ENCODE assay signal across 8 cellular contexts in genomic region chr2:74497777-74498499, GRCh38. TPM values are rescaled to one million over a fixed set of nuclear protein-coding genes. Genes with fewer than 3 reads are reported as not detected.
DNase-seq lines count a peak whose midpoint lies in the region; ATAC-seq and TF ChIP-seq lines count a peak whose summit lies in the region.

No MANE protein-coding gene starts in this region.

- H3K4me1 ChIP-seq in mesodermal cell (ENCODE audit: control insufficient read depth, insufficient read depth, low read length, poor library complexity, severe bottlenecking) (peaks cover 17% of the 10 kb centered on the region), urinary bladder (ENCODE audit: insufficient read depth) (no peaks in the 10 kb centered on the region), OCI-LY7 (ENCODE audit: insufficient read depth, low read length, poor library complexity, severe bottlenecking) (peaks cover 9% of the 10 kb centered on the region)

- H3K36me3 Mint-ChIP-seq in CD14-positive monocyte (peaks cover 45 to 52% of the 10 kb centered on the region in 2 donors), chondrocyte (ENCODE audit: low read depth) (peaks cover 13% of the 10 kb centered on the region)

- H3K4me1 Mint-ChIP-seq in CD14-positive monocyte (peaks cover 38% of the 10 kb centered on the region), chondrocyte (ENCODE audit: low read depth) (peaks cover 34% of the 10 kb centered on the region)

- peak overlapping the region; percentile 39 for H3K4me3 ChIP-seq in mesodermal cell (ENCODE audit: extremely low read depth, insufficient read depth, low read length, poor library complexity, severe bottlenecking)
- H3K4me3 ChIP-seq in urinary bladder (ENCODE audit: low read depth, low read length), result peak overlapping the region; percentile 17
- no peak overlapping the region for H3K4me3 ChIP-seq in OCI-LY7 (ENCODE audit: low read depth, low read length, poor library complexity, severe bottlenecking)

- H3K9me3 Mint-ChIP-seq in CD14-positive monocyte (peaks cover 0 to 27% (median 4%) of the 10 kb centered on the region in 7 donors), chondrocyte (ENCODE audit: low read depth) (no peaks in the 10 kb centered on the region)

- H4K20me1 ChIP-seq in OCI-LY7 (ENCODE audit: insufficient read depth, low read length), result no peaks in the 10 kb centered on the region

- H3K79me2 ChIP-seq in OCI-LY7 (ENCODE audit: insufficient read depth, low read depth, low read length), result no peaks in the 10 kb centered on the region

- intact Hi-C loops in CD14-positive monocyte (cut with micrococcal nuclease) (no loop called here), OCI-LY7 (cut with micrococcal nuclease; ENCODE audit: unreplicated experiment) (no loop called here)

- POLR2A ChIA-PET in OCI-LY7 (lab: Charles Lee), result no interaction called here

- no peak overlapping the region for H2AFZ ChIP-seq in OCI-LY7 (ENCODE audit: low read length)

- DNase-seq in CD14-positive monocyte (ENCODE audit: low spot score), result no peak
- no peak for DNase-seq in chondrocyte (ENCODE audit: low spot score)
- DNase-seq in OCI-LY7 (ENCODE audit: low spot score), result no peak
- DNase-seq in C1 segment of cervical spinal cord (lab: John Stamatoyannopoulos, UW), result no peak

- CTCF ChIA-PET in OCI-LY7 (lab: Charles Lee; ENCODE audit: unreplicated experiment), result no interaction called here

- H3K27ac ChIP-seq in mesodermal cell (ENCODE audit: low read depth, low read length, severe bottlenecking), result no peak overlapping the region
- H3K27ac ChIP-seq in urinary bladder (ENCODE audit: low read depth), result no peak overlapping the region
- H3K27ac ChIP-seq in OCI-LY7 (ENCODE audit: low read depth, low read length, poor library complexity, severe bottlenecking), result no peak overlapping the region

- H3K36me3 ChIP-seq in mesodermal cell (ENCODE audit: control insufficient read depth, insufficient read depth, low read length) (peaks cover 17% of the 10 kb centered on the region), urinary bladder (ENCODE audit: insufficient read depth) (no peaks in the 10 kb centered on the region), OCI-LY7 (ENCODE audit: insufficient read depth, low read length) (peaks cover 15% of the 10 kb centered on the region)

- H3K4me3 Mint-ChIP-seq in CD14-positive monocyte (peak overlapping the region; percentile 76 to 97), chondrocyte (ENCODE audit: unreplicated experiment) (peak overlapping the region; percentile 72)

- ATAC-seq in HG02870 (IDR thresholded peaks at IDR 0.05; ENCODE audit: unreplicated experiment) (peak; percentile 45), GM18517 (IDR thresholded peaks at IDR 0.05; ENCODE audit: unreplicated experiment) (no peak)

- no peaks in the 10 kb centered on the region for H3K9me2 ChIP-seq in OCI-LY7 (ENCODE audit: insufficient read depth, low read length)

- no TSS peak for BruUV-seq in OCI-LY7 (replicated peaks; lab: Mats Ljungman, UMichigan)

- H3K27ac Mint-ChIP-seq in CD14-positive monocyte, result peak overlapping the region in 1 of 7 donors; percentile 24
- H3K27ac Mint-ChIP-seq in chondrocyte (ENCODE audit: unreplicated experiment), result no peak overlapping the region

- H3K9me3 ChIP-seq in mesodermal cell (ENCODE audit: control insufficient read depth, low read length) (no peaks in the 10 kb centered on the region), OCI-LY7 (ENCODE audit: low read length) (no peaks in the 10 kb centered on the region)

- H3K27me3 Mint-ChIP-seq in CD14-positive monocyte (ENCODE audit: low read depth in 3 of 3) (peaks cover 62 to 74% (median 65%) of the 10 kb centered on the region in 3 donors), chondrocyte (ENCODE audit: low read depth) (peaks cover 25% of the 10 kb centered on the region)

- WGBS in mesodermal cell (ENCODE audit: insufficient coverage in 2 of 2), 2 experiments, result 5% methylated on average over 47 to 54 of the region's 61 CpGs
- 3% methylated on average over 61 of the region's 61 CpGs for WGBS in urinary bladder

- TF ChIP-seq CTCF in CD14-positive monocyte (IDR thresholded peaks at IDR 0.05), result no peak
- TF ChIP-seq CTCF in chondrocyte (IDR thresholded peaks at IDR 0.05), result no peak
- TF ChIP-seq CTCF in OCI-LY7 (conservative IDR thresholded peaks at IDR 0.05; ENCODE audit: low read length), result no peak

- no peak overlapping the region for H3K4me2 ChIP-seq in OCI-LY7 (ENCODE audit: low read length)

RNA-seq across cellular contexts. Expression of gene LBX2, which starts 1.5 kb away (rescaled TPM):
- polyA plus RNA-seq in CD14-positive monocyte (under 1 TPM in 1 of 2 donors, not detected in 1; 0.46 TPM), urinary bladder (0.95 TPM)
- total RNA-seq in chondrocyte (0.90 to 2.3 TPM (median 1.3 TPM) in 3 replicates), urinary bladder (0.95 TPM), OCI-LY7 (2022) (not detected in 2 replicates)
- 1.9 TPM for polyA plus RNA-seq in mesodermal cell (2013, experiment 1 of 2)
- polyA plus RNA-seq in mesodermal cell (2013, experiment 2 of 2), result 0.76 TPM
- total RNA-seq in OCI-LY7 (2014; rRNA removed; shearing (Covaris generic)), result not detected in 2 replicates

RNA-seq across cellular contexts. Expression of gene PCGF1, which starts 9.6 kb away (rescaled TPM):
- polyA plus RNA-seq in CD14-positive monocyte (10 to 100 TPM; 18.0 to 20.5 TPM), urinary bladder (19.2 TPM)
- total RNA-seq in chondrocyte (26.1 to 30.7 TPM (median 30.0 TPM) in 3 replicates), urinary bladder (21.7 TPM), OCI-LY7 (2022) (15.9 and 21.5 TPM in 2 replicates)
- polyA plus RNA-seq in mesodermal cell (2013, experiment 1 of 2), result 14.5 TPM
- 12.7 TPM for polyA plus RNA-seq in mesodermal cell (2013, experiment 2 of 2)
- total RNA-seq in OCI-LY7 (2014; rRNA removed; shearing (Covaris generic)), result 9.9 and 16.7 TPM in 2 replicates

RNA-seq across cellular contexts. Expression of gene TTC31, which starts 15.1 kb away (rescaled TPM):
- 10 to 100 TPM; 19.6 to 21.3 TPM for polyA plus RNA-seq in CD14-positive monocyte
- total RNA-seq in chondrocyte, result 17.4 to 25.4 TPM (median 18.1 TPM) in 3 replicates
- polyA plus RNA-seq in mesodermal cell (2013, experiment 1 of 2), result 17.0 TPM
- 16.1 TPM for polyA plus RNA-seq in mesodermal cell (2013, experiment 2 of 2)
- 10.8 TPM for total RNA-seq in urinary bladder
- polyA plus RNA-seq in urinary bladder, result 20.9 TPM
- total RNA-seq in OCI-LY7 (2014; rRNA removed; shearing (Covaris generic)), result 34.6 and 49.5 TPM in 2 replicates
- total RNA-seq in OCI-LY7 (2022), result 31.5 and 37.4 TPM in 2 replicates

RNA-seq across cellular contexts. Expression of gene CCDC142, which starts 15.1 kb away (rescaled TPM):
- polyA plus RNA-seq in CD14-positive monocyte (1 to 10 TPM; 2.2 to 3.7 TPM), urinary bladder (7.0 TPM)
- total RNA-seq in chondrocyte (12.7 to 21.9 TPM (median 13.3 TPM) in 3 replicates), urinary bladder (28.2 TPM), OCI-LY7 (2022) (42.5 and 52.0 TPM in 2 replicates)
- polyA plus RNA-seq in mesodermal cell (2013, experiment 1 of 2), result 6.1 TPM
- polyA plus RNA-seq in mesodermal cell (2013, experiment 2 of 2), result 5.8 TPM
- 52.3 and 53.0 TPM in 2 replicates for total RNA-seq in OCI-LY7 (2014; rRNA removed; shearing (Covaris generic))

RNA-seq across cellular contexts. Expression of gene TLX2, which starts 16.3 kb away (rescaled TPM):
- polyA plus RNA-seq in CD14-positive monocyte, result not detected
- 0.10 TPM in 1 of 3 replicates, not detected in the others for total RNA-seq in chondrocyte
- 0.77 TPM for polyA plus RNA-seq in mesodermal cell (2013, experiment 1 of 2)
- polyA plus RNA-seq in mesodermal cell (2013, experiment 2 of 2), result not detected
- 0.63 TPM for total RNA-seq in urinary bladder
- 0.51 TPM for polyA plus RNA-seq in urinary bladder
- total RNA-seq in OCI-LY7 (2014; rRNA removed; shearing (Covaris generic)), result not detected in 2 replicates
- total RNA-seq in OCI-LY7 (2022), result not detected in 2 replicates
